In genomic region chr9:127955294-127956015, GRCh38 we compare ENCODE assay signal across 9 cellular contexts. TPM values are rescaled to one million over a fixed set of nuclear protein-coding genes. Genes with fewer than 3 reads are reported as not detected.
A peak's percentile ranks its signal among the peaks of the same experiment; 100 is the strongest.
DNase-seq lines count a peak whose midpoint lies in the region; ATAC-seq, FAIRE-seq and TF ChIP-seq lines count a peak whose summit lies in the region.
"Had no signal": no experiment of that assay in that cellular context is flagged by ENCODE, and none has a peak within 500 bp of the region (broad histone marks: within the 10 kb centered on the region; RNA-seq: fewer than 3 reads in every experiment).

No MANE protein-coding gene starts in this region.

- in situ Hi-C loops in G401 (cut with HindIII; ENCODE audit: low sequenced_read_pairs), result no loop called here

- H3K27ac Mint-ChIP-seq in progenitor cell of endocrine pancreas, result no peak overlapping the region

- H3K4me1 ChIP-seq in foreskin keratinocyte, result peaks cover 8% of the 10 kb centered on the region

- no peaks in the 10 kb centered on the region for H3K27me3 Mint-ChIP-seq in progenitor cell of endocrine pancreas

- ATAC-seq in foreskin keratinocyte (peak; percentile 89), HG02840 (IDR thresholded peaks at IDR 0.05; ENCODE audit: low FRiP score, unreplicated experiment) (no peak)

- no peak overlapping the region for H3K4me3 Mint-ChIP-seq in progenitor cell of endocrine pancreas (ENCODE audit: low read depth)

- peaks cover 22% of the 10 kb centered on the region for H3K4me1 Mint-ChIP-seq in progenitor cell of endocrine pancreas (ENCODE audit: low read depth)

- H3K27me3 ChIP-seq in foreskin keratinocyte, result no peaks in the 10 kb centered on the region

- no peak overlapping the region for H3K27ac ChIP-seq in foreskin keratinocyte
- H3K27ac ChIP-seq: SK-N-MC had no signal

- no peak for FAIRE-seq in urothelium cell line (lab: Jason Lieb, UNC)

- peaks cover 5% of the 10 kb centered on the region for H3K36me3 Mint-ChIP-seq in progenitor cell of endocrine pancreas (ENCODE audit: insufficient read depth)

- TF ChIP-seq CTCF in foreskin keratinocyte (conservative IDR thresholded peaks at IDR 0.05), result peak; percentile 45
- peak; percentile 41 for TF ChIP-seq CTCF in progenitor cell of endocrine pancreas (IDR thresholded peaks at IDR 0.05; ENCODE audit: unreplicated experiment)

- DNase-seq in G401 (ENCODE audit: low spot score) (peak; percentile 93), HK-2 (ENCODE audit: unreplicated experiment) (peak; percentile 71), NCI-H748 treated with DMSO at 0.1 percent for 48 hours (lab: John Stamatoyannopoulos, UW) (peak; percentile 91), foreskin keratinocyte (peak in 1 of 2 donors; percentile 65), progenitor cell of endocrine pancreas (ENCODE audit: low spot score, unreplicated experiment) (no peak), urothelium cell line (ENCODE audit: low spot score) (peak; percentile 95)
- peak; percentile 82 for DNase-seq in activated T-cell treated with anti-CD3 and anti-CD28 coated beads, Interleukin-2, amount 50 U/mL, for 1 hour

- H3K9me3 Mint-ChIP-seq in progenitor cell of endocrine pancreas (ENCODE audit: low read depth), result peaks cover 2% of the 10 kb centered on the region

RNA-seq across cellular contexts. Expression of gene DPM2, which starts 17.8 kb away (rescaled TPM):
- total RNA-seq in G401 (2014; rRNA removed; shearing (Covaris generic)), result 17.1 and 39.0 TPM in 2 replicates
- total RNA-seq in foreskin keratinocyte (32.5 and 33.4 TPM in 2 replicates), progenitor cell of endocrine pancreas (34.0 and 37.7 TPM in 2 replicates)
- polyA plus RNA-seq in foreskin keratinocyte, result 61.0 and 65.8 TPM in 2 replicates

RNA-seq across cellular contexts. Expression of gene PIP5KL1, which starts 24.9 kb away (rescaled TPM):
- total RNA-seq in G401 (2014; rRNA removed; shearing (Covaris generic)), result 0.68 and 23.4 TPM in 2 replicates
- 4.7 and 6.3 TPM in 2 replicates for total RNA-seq in foreskin keratinocyte
- polyA plus RNA-seq in foreskin keratinocyte, result 4.8 and 7.9 TPM in 2 replicates
- total RNA-seq in progenitor cell of endocrine pancreas, result 3.4 and 3.6 TPM in 2 replicates

RNA-seq across cellular contexts. Expression of gene EEIG1, which starts 25.3 kb away (rescaled TPM):
- total RNA-seq in G401 (2014; rRNA removed; shearing (Covaris generic)), result 12.4 and 18.6 TPM in 2 replicates
- total RNA-seq in foreskin keratinocyte (4.1 and 6.1 TPM in 2 replicates), progenitor cell of endocrine pancreas (48.2 and 54.1 TPM in 2 replicates)
- 4.0 and 5.6 TPM in 2 replicates for polyA plus RNA-seq in foreskin keratinocyte

RNA-seq across cellular contexts. Expression of gene ST6GALNAC4, which starts 38.6 kb away (rescaled TPM):
- 31.9 and 32.8 TPM in 2 replicates for total RNA-seq in G401 (2014; rRNA removed; shearing (Covaris generic))
- 16.6 and 18.5 TPM in 2 replicates for total RNA-seq in foreskin keratinocyte
- 19.9 and 21.3 TPM in 2 replicates for polyA plus RNA-seq in foreskin keratinocyte
- total RNA-seq in progenitor cell of endocrine pancreas, result 7.0 and 7.7 TPM in 2 replicates

RNA-seq across cellular contexts. Expression of gene ST6GALNAC6, which starts 56.1 kb away (rescaled TPM):
- 44.8 and 73.0 TPM in 2 replicates for total RNA-seq in G401 (2014; rRNA removed; shearing (Covaris generic))
- total RNA-seq in foreskin keratinocyte (23.2 and 27.1 TPM in 2 replicates), progenitor cell of endocrine pancreas (31.1 and 36.7 TPM in 2 replicates)
- 24.3 and 27.7 TPM in 2 replicates for polyA plus RNA-seq in foreskin keratinocyte
